ENCODE assay signal across 7 cellular contexts in genomic region chr3:164951403-164951802, GRCh38.
DNase-seq lines count a peak whose midpoint lies in the region; ATAC-seq and TF ChIP-seq lines count a peak whose summit lies in the region.
"Not testable (repeated sequence)": the region's sequence is repeated elsewhere in the genome, so short reads cannot be mapped to it uniquely, and the experiment has no call there.

No MANE protein-coding gene starts in this region.

- not testable (repeated sequence) for H3K4me2 ChIP-seq in GM23338
- 0 out of 2 replicates have a peak overlapping the region, but pooled peaks have one; percentile 5 for H3K4me2 ChIP-seq in MM.1S (ENCODE audit: low read depth, low read length)
- 0 out of 2 replicates have a peak overlapping the region, but pooled peaks have one; percentile 35 for H3K4me2 ChIP-seq in PC-3 (ENCODE audit: low read length)
- H3K4me2 ChIP-seq in SK-N-SH, result 0 out of 2 replicates have a peak overlapping the region, but pooled peaks have one; percentile 11

- not testable (repeated sequence) for BruUV-seq in PC-3 (replicated peaks; lab: Mats Ljungman, UMichigan)

- not testable (repeated sequence) for H3K9me3 ChIP-seq in BE2C; MM.1S (replicated peaks; ENCODE audit: insufficient read depth, low read length); PC-3 (ENCODE audit: low read length); SK-N-SH

- TF ChIP-seq RAD21 in SK-N-SH (IDR thresholded peaks at IDR 0.05; ENCODE audit: low read length), result not testable (repeated sequence)

- ATAC-seq in GM23338, PC-3: not testable (repeated sequence)

- H3K4me1 Mint-ChIP-seq in GM23338, nephron progenitor cell: not testable (repeated sequence)

- not testable (repeated sequence) for H3K9ac ChIP-seq in MM.1S (ENCODE audit: low read length); PC-3 (ENCODE audit: low read length); SK-N-SH

- H3K27ac ChIP-seq in GM23338 (ENCODE audit: low read depth); MM.1S (ENCODE audit: low read length); PC-3 (ENCODE audit: low read length); SK-N-SH (ENCODE audit: low read depth in 2 of 2, low read length in 1 of 2): not testable (repeated sequence)

- not testable (repeated sequence) for H3K79me2 ChIP-seq in GM23338 (replicated peaks; ENCODE audit: insufficient read depth); MM.1S (ENCODE audit: low read length); PC-3 (ENCODE audit: low read length); SK-N-SH (ENCODE audit: insufficient read depth)

- intact Hi-C loops in PC-3 (cut with micrococcal nuclease), result not testable (repeated sequence)

- not testable (repeated sequence) for TF ChIP-seq CTCF in BE2C (IDR thresholded peaks at IDR 0.05; ENCODE audit: low read depth, low read length); GM23338 (conservative IDR thresholded peaks at IDR 0.05; ENCODE audit: low read depth in 2 of 2); MM.1S (IDR thresholded peaks at IDR 0.05; ENCODE audit: low read length); PC-3 (conservative IDR thresholded peaks at IDR 0.05; ENCODE audit: low read depth, low read length); SK-N-SH (IDR thresholded peaks at IDR 0.05); nephron progenitor cell (IDR thresholded peaks at IDR 0.05)

- H3K36me3 ChIP-seq in BE2C; GM23338 (ENCODE audit: insufficient read depth); MM.1S (replicated peaks; ENCODE audit: insufficient read depth, low read length); PC-3 (ENCODE audit: low read depth, low read length); SK-N-SH (replicated peaks in 1 of 2; ENCODE audit: control insufficient read depth in 1 of 2, insufficient read depth in 2 of 2, low read length in 1 of 2): not testable (repeated sequence)

- not testable (repeated sequence) for H3K9me3 Mint-ChIP-seq in GM23338, nephron progenitor cell

- H3K9me2 ChIP-seq in GM23338 (ENCODE audit: insufficient read depth); MM.1S (replicated peaks; ENCODE audit: insufficient read depth, low read length); PC-3 (replicated peaks; ENCODE audit: low read length); SK-N-SH: not testable (repeated sequence)

- H3K27me3 Mint-ChIP-seq in GM23338 (ENCODE audit: insufficient read depth, low read depth, poor library complexity); nephron progenitor cell (ENCODE audit: low read depth, poor library complexity): not testable (repeated sequence)

- H4K20me1 ChIP-seq in GM23338 (replicated peaks; ENCODE audit: insufficient read depth); MM.1S (ENCODE audit: insufficient read depth, low read length); PC-3 (ENCODE audit: low read length); SK-N-SH (ENCODE audit: insufficient read depth): not testable (repeated sequence)

- H3K4me1 ChIP-seq in BE2C; GM23338 (ENCODE audit: insufficient read depth); MM.1S (ENCODE audit: low read length); PC-3 (ENCODE audit: insufficient read depth, low read length); SK-N-SH (ENCODE audit: control insufficient read depth in 1 of 2, insufficient read depth in 2 of 2, low read depth in 1 of 2, low read length in 1 of 2): not testable (repeated sequence)

- not testable (repeated sequence) for H3K4me3 Mint-ChIP-seq in GM23338, nephron progenitor cell

- TF ChIP-seq EP300 in SK-N-SH (IDR thresholded peaks at IDR 0.05; ENCODE audit: borderline replicate concordance in 1 of 2, low read depth in 1 of 2, low read length in 1 of 2), result not testable (repeated sequence)

- H3K27me3 ChIP-seq in BE2C; GM23338 (ENCODE audit: insufficient read depth); MM.1S (replicated peaks; ENCODE audit: insufficient read depth, low read length); PC-3 (ENCODE audit: low read length); SK-N-SH (ENCODE audit: insufficient read depth): not testable (repeated sequence)

- not testable (repeated sequence) for H3K27ac Mint-ChIP-seq in GM23338
- peak overlapping the region; percentile 57 for H3K27ac Mint-ChIP-seq in nephron progenitor cell

- peak overlapping the region; percentile 69; the same call in 1 of the 2 replicates for H2AFZ ChIP-seq in GM23338
- H2AFZ ChIP-seq in MM.1S (ENCODE audit: low read length); SK-N-SH (ENCODE audit: low read depth): not testable (repeated sequence)
- H2AFZ ChIP-seq in PC-3 (ENCODE audit: low read length), result peak overlapping the region; percentile 39

- H3F3A ChIP-seq in GM23338 (replicated peaks; ENCODE audit: low read depth); MM.1S (ENCODE audit: insufficient read depth, low read length); PC-3 (ENCODE audit: low read length, unreplicated experiment); SK-N-SH (replicated peaks; ENCODE audit: insufficient read depth): not testable (repeated sequence)

- H3K36me3 Mint-ChIP-seq in GM23338 (ENCODE audit: low read depth); nephron progenitor cell (ENCODE audit: low read depth): not testable (repeated sequence)

- CTCF ChIA-PET in PC-3 (lab: Charles Lee); SK-N-SH (lab: Yijun Ruan, JAX): not testable (repeated sequence)

- H3K4me3 ChIP-seq in BE2C (ENCODE audit: low read depth, low read length) (peak overlapping the region; percentile 15), MM.1S (ENCODE audit: low read length) (0 out of 2 replicates have a peak overlapping the region, but pooled peaks have one; percentile 5), PC-3 (ENCODE audit: low read length) (peak overlapping the region; percentile 27; the same call in 1 of the 2 replicates), SK-N-SH (ENCODE audit: low read depth in 2 of 2, low read length in 1 of 2) (peak overlapping the region; percentile 19 to 31; a peak in 2 of 4 replicates)
- not testable (repeated sequence) for H3K4me3 ChIP-seq in GM23338
- H3K4me3 ChIP-seq in Jurkat, Clone E6-1 (ENCODE audit: low read length), result peak overlapping the region; percentile 1; the same call in 1 of the 2 replicates

- 34% methylated on average over 7 of the region's 7 CpGs for WGBS in SK-N-SH (ENCODE audit: low lambda C conversion rate)

- POLR2A ChIA-PET in PC-3 (lab: Charles Lee; ENCODE audit: unreplicated experiment); SK-N-SH (lab: Yijun Ruan, JAX): not testable (repeated sequence)

- not testable (repeated sequence) for DNase-seq in BE2C; GM23338 (ENCODE audit: low spot score); Jurkat, Clone E6-1 (ENCODE audit: low read depth, low spot score); MM.1S; PC-3; SK-N-SH; nephron progenitor cell
